In genomic region chr12:11768233-11768965, GRCh38 we compare ENCODE assay signal across 23 cellular contexts.
DNase-seq lines count a peak whose midpoint lies in the region; ATAC-seq and TF ChIP-seq lines count a peak whose summit lies in the region.
"Had no signal": no experiment of that assay in that cellular context is flagged by ENCODE, and none has a peak within 500 bp of the region (broad histone marks: within the 10 kb centered on the region; RNA-seq: fewer than 3 reads in every experiment).

No MANE protein-coding gene starts in this region.

- no peak for TF ChIP-seq POLR2A in ovary (IDR thresholded peaks at IDR 0.05)
- no peak for TF ChIP-seq POLR2A in adrenal gland (IDR thresholded peaks at IDR 0.05)

- peaks cover 90% of the 10 kb centered on the region for H3K36me3 Mint-ChIP-seq in dendritic cell treated with granulocyte-macrophage colony-stimulating factor and Interleukin-4, amounts not matched to agents 40 ng/mL and 50 ng/mL, for 4 days (ENCODE audit: low read depth)
- peaks cover 5% of the 10 kb centered on the region for H3K36me3 Mint-ChIP-seq in nephron (ENCODE audit: low read depth)
- H3K36me3 Mint-ChIP-seq: natural killer cell had no signal

- WGBS in ovary, 3 donors = 78 to 87% (median 86%) methylated on average over 5 of the region's 5 CpGs
- 84 to 93% (median 90%) methylated on average over 5 of the region's 5 CpGs for WGBS in adrenal gland, 4 donors

- TF ChIP-seq EP300 in ovary (IDR thresholded peaks at IDR 0.05) = no peak

- H3K4me3 ChIP-seq in BLaER1 (no peak overlapping the region), HL-60 (replicated peaks; ENCODE audit: insufficient read depth, low read length) (no peak overlapping the region), ovary (no peak overlapping the region), adrenal gland (no peak overlapping the region)
- H3K4me3 ChIP-seq: lung, MG63, psoas muscle had no signal

- DNase-seq in HL-60 (ENCODE audit: low read depth in 1 of 2, low spot score in 1 of 2) (no peak), ovary (no peak), adrenal gland (no peak)
- no peak for DNase-seq in activated naive CD4-positive, alpha-beta T cell treated with anti-CD3 and anti-CD28 coated beads, Interleukin-2, amount 50 U/mL, for 16 hours
- DNase-seq: activated effector memory CD4-positive, alpha-beta T cell treated with Interleukin-2 at 50 U/mL for 16 hours; anterior cingulate cortex; cortex of kidney; foreskin melanocyte; MG63; natural killer cell; NCI-H187; NCI-H510A; psoas muscle; SHP77 treated with DMSO at 0.1 percent for 48 hours; stimulated activated CD4-positive, alpha-beta T cell treated with anti-CD3 and anti-CD28 coated beads, Interleukin-12 subunit alpha, Interleukin-12 subunit beta, amount 100 ng/mL, for 4 hours; stimulated activated naive CD4-positive, alpha-beta T cell treated with Interleukin-2 at 50 U/mL for 16 hours; T-helper 1 cell; WERI-Rb-1 had no signal

- no peak for TF ChIP-seq CTCF in HL-60 (IDR thresholded peaks at IDR 0.05; ENCODE audit: insufficient read depth, low read length)
- no peak for TF ChIP-seq CTCF in nephron (IDR thresholded peaks at IDR 0.05; ENCODE audit: unreplicated experiment in 3 of 3)
- TF ChIP-seq CTCF in ovary (IDR thresholded peaks at IDR 0.05) = no peak
- no peak for TF ChIP-seq CTCF in adrenal gland (IDR thresholded peaks at IDR 0.05)

- H3K27me3 ChIP-seq in BLaER1 (no peaks in the 10 kb centered on the region), HL-60 (ENCODE audit: insufficient read depth, poor library complexity, severe bottlenecking) (no peaks in the 10 kb centered on the region), ovary (no peaks in the 10 kb centered on the region), adrenal gland (no peaks in the 10 kb centered on the region)
- H3K27me3 ChIP-seq: MG63 had no signal

- H3K9me3 ChIP-seq in BLaER1 (peaks cover 6% of the 10 kb centered on the region; the same call in 1 of the 2 replicates), ovary (no peaks in the 10 kb centered on the region), adrenal gland (replicated peaks in 1 of 3) (no peaks in the 10 kb centered on the region)
- H3K9me3 ChIP-seq: MG63, psoas muscle had no signal

- intact Hi-C loops in dendritic cell treated with granulocyte-macrophage colony-stimulating factor and Interleukin-4, amounts not matched to agents 40 ng/mL and 50 ng/mL, for 4 days (cut with micrococcal nuclease) = no loop called here
- intact Hi-C loops in ovary (cut with DNase I) (no loop called here), adrenal gland (cut with DNase I) (no loop called here)

- H3K4me3 Mint-ChIP-seq in dendritic cell treated with granulocyte-macrophage colony-stimulating factor and Interleukin-4, amounts not matched to agents 40 ng/mL and 50 ng/mL, for 4 days = peak overlapping the region; percentile 6
- no peak overlapping the region for H3K4me3 Mint-ChIP-seq in nephron
- H3K4me3 Mint-ChIP-seq: natural killer cell had no signal

- H3K27me3 Mint-ChIP-seq in dendritic cell treated with granulocyte-macrophage colony-stimulating factor and Interleukin-4, amounts not matched to agents 40 ng/mL and 50 ng/mL, for 4 days = no peaks in the 10 kb centered on the region
- H3K27me3 Mint-ChIP-seq in nephron (ENCODE audit: low read depth) = no peaks in the 10 kb centered on the region

- H3K4me2 ChIP-seq in BLaER1 = peak overlapping the region; percentile 85

- peaks cover 41% of the 10 kb centered on the region for H3K36me3 ChIP-seq in BLaER1
- H3K36me3 ChIP-seq in ovary = no peaks in the 10 kb centered on the region
- H3K36me3 ChIP-seq in adrenal gland (replicated peaks in 1 of 2) = no peaks in the 10 kb centered on the region
- H3K36me3 ChIP-seq: MG63, WERI-Rb-1 had no signal

- H4K20me1 ChIP-seq in BLaER1 = no peaks in the 10 kb centered on the region

- peaks cover 94% of the 10 kb centered on the region for H3K4me1 Mint-ChIP-seq in dendritic cell treated with granulocyte-macrophage colony-stimulating factor and Interleukin-4, amounts not matched to agents 40 ng/mL and 50 ng/mL, for 4 days (ENCODE audit: low read depth)
- peaks cover 65% of the 10 kb centered on the region for H3K4me1 Mint-ChIP-seq in nephron

- H3K9me3 Mint-ChIP-seq in dendritic cell treated with granulocyte-macrophage colony-stimulating factor and Interleukin-4, amounts not matched to agents 40 ng/mL and 50 ng/mL, for 4 days = no peaks in the 10 kb centered on the region
- no peaks in the 10 kb centered on the region for H3K9me3 Mint-ChIP-seq in nephron
- H3K9me3 Mint-ChIP-seq: natural killer cell had no signal

- ATAC-seq in activated CD4-positive, CD25-positive, alpha-beta regulatory T cell treated with anti-CD3 and anti-CD28 coated beads, Interleukin-2, amount 50 U/mL, for 24 hours = no peak
- ATAC-seq: natural killer cell, psoas muscle had no signal

- peak overlapping the region; percentile 94 for H3K27ac Mint-ChIP-seq in dendritic cell treated with granulocyte-macrophage colony-stimulating factor and Interleukin-4, amounts not matched to agents 40 ng/mL and 50 ng/mL, for 4 days
- H3K27ac Mint-ChIP-seq in nephron = peak overlapping the region; percentile 99 to 100 (median 99)
- H3K27ac Mint-ChIP-seq: natural killer cell had no signal

- no peak overlapping the region for H3K27ac ChIP-seq in BLaER1
- peak overlapping the region; percentile 96 for H3K27ac ChIP-seq in HL-60 (replicated peaks)
- no peak overlapping the region for H3K27ac ChIP-seq in ovary
- peak overlapping the region in 2 of 5 donors; percentile 48 to 78 for H3K27ac ChIP-seq in adrenal gland
- H3K27ac ChIP-seq: psoas muscle, WERI-Rb-1 had no signal

- H3K9ac ChIP-seq in BLaER1 = no peak overlapping the region

- H3K4me1 ChIP-seq in BLaER1 (peaks cover 92% of the 10 kb centered on the region), ovary (ENCODE audit: insufficient read depth) (peaks cover 9% of the 10 kb centered on the region), adrenal gland (replicated peaks in 1 of 2) (peaks cover 33 to 43% of the 10 kb centered on the region in 2 donors)
